Comparison of ENCODE assay signal across 12 cellular contexts in genomic region chr3:114900908-114901307, GRCh38.
DNase-seq lines count a peak whose midpoint lies in the region; ATAC-seq and TF ChIP-seq lines count a peak whose summit lies in the region.
"Had no signal": no experiment of that assay in that cellular context is flagged by ENCODE, and none has a peak within 500 bp of the region (broad histone marks: within the 10 kb centered on the region; RNA-seq: fewer than 3 reads in every experiment).

No MANE protein-coding gene starts in this region.

- peak overlapping the region; percentile 98 for H3K4me2 ChIP-seq in GM23248 (ENCODE audit: unreplicated experiment)
- peak overlapping the region; percentile 59 for H3K4me2 ChIP-seq in hepatocyte
- H3K4me2 ChIP-seq in skeletal muscle satellite cell (ENCODE audit: low read length): peak overlapping the region; percentile 76
- no peak overlapping the region for H3K4me2 ChIP-seq in MM.1S (ENCODE audit: low read depth, low read length)

- H3K36me3 Mint-ChIP-seq in activated CD4-positive, alpha-beta memory T cell treated with anti-CD3 and anti-CD28 coated beads for 36 hours: peaks cover 5% of the 10 kb centered on the region

- H3K9ac ChIP-seq in GM23248 (peak overlapping the region; percentile 74), skeletal muscle satellite cell (ENCODE audit: low read depth, low read length) (no peak overlapping the region), MM.1S (ENCODE audit: low read length) (no peak overlapping the region)

- no peak overlapping the region for H3K27ac Mint-ChIP-seq in activated CD4-positive, alpha-beta memory T cell treated with anti-CD3 and anti-CD28 coated beads for 36 hours
- H3K27ac Mint-ChIP-seq: activated naive CD8-positive, alpha-beta T cell treated with anti-CD3 and anti-CD28 coated beads, Interleukin-2, amount 10 ng/mL, durations not matched to agents 7 days and 5 days; stimulated activated memory B cell treated with anti-CD40 and anti-IgM and Interleukin-4, amounts not matched to agents 10 μg/mL and 1 μg/mL and 100 μg/mL, for 72 hours had no signal

- peak overlapping the region; percentile 84 for H3K4me3 ChIP-seq in GM23248
- peak overlapping the region; percentile 40 to 51 for H3K4me3 ChIP-seq in ascending aorta
- H3K4me3 ChIP-seq in hepatocyte: no peak overlapping the region
- H3K4me3 ChIP-seq in skeletal muscle satellite cell (ENCODE audit: low read length): peak overlapping the region; percentile 59
- no peak overlapping the region for H3K4me3 ChIP-seq in MM.1S (ENCODE audit: low read length)

- H4K20me1 ChIP-seq in GM23248 (ENCODE audit: insufficient read depth): no peaks in the 10 kb centered on the region
- no peaks in the 10 kb centered on the region for H4K20me1 ChIP-seq in hepatocyte (ENCODE audit: insufficient read depth, poor library complexity, severe bottlenecking)
- H4K20me1 ChIP-seq in MM.1S (ENCODE audit: insufficient read depth, low read length): no peaks in the 10 kb centered on the region

- in situ Hi-C loops in GM23248 (cut with MboI): no loop called here

- H2AFZ ChIP-seq in GM23248 (peak overlapping the region; percentile 90), hepatocyte (no peak overlapping the region), MM.1S (ENCODE audit: low read length) (no peak overlapping the region)

- H3F3A ChIP-seq in GM23248 (ENCODE audit: insufficient read depth): peaks cover 13% of the 10 kb centered on the region; the same call in 1 of the 2 replicates
- no peaks in the 10 kb centered on the region for H3F3A ChIP-seq in MM.1S (ENCODE audit: insufficient read depth, low read length)

- H3K9me3 ChIP-seq in GM23248 (ENCODE audit: low read depth): no peaks in the 10 kb centered on the region
- H3K9me3 ChIP-seq in ascending aorta: no peaks in the 10 kb centered on the region
- no peaks in the 10 kb centered on the region for H3K9me3 ChIP-seq in hepatocyte (ENCODE audit: low read depth)
- no peaks in the 10 kb centered on the region for H3K9me3 ChIP-seq in skeletal muscle satellite cell (replicated peaks; ENCODE audit: low read length)
- no peaks in the 10 kb centered on the region for H3K9me3 ChIP-seq in MM.1S (replicated peaks; ENCODE audit: insufficient read depth, low read length)

- TF ChIP-seq CTCF in ascending aorta (IDR thresholded peaks at IDR 0.05) (no peak), hepatocyte (IDR thresholded peaks at IDR 0.05; ENCODE audit: poor library complexity) (no peak), MM.1S (IDR thresholded peaks at IDR 0.05; ENCODE audit: low read length) (no peak), omental fat pad (IDR thresholded peaks at IDR 0.05) (no peak)

- no peaks in the 10 kb centered on the region for H3K36me3 ChIP-seq in GM23248 (ENCODE audit: low read depth)
- H3K36me3 ChIP-seq in ascending aorta: no peaks in the 10 kb centered on the region
- H3K36me3 ChIP-seq in hepatocyte (replicated peaks; ENCODE audit: insufficient read depth, low read depth): no peaks in the 10 kb centered on the region
- no peaks in the 10 kb centered on the region for H3K36me3 ChIP-seq in skeletal muscle satellite cell (ENCODE audit: insufficient read depth, low read length)
- H3K36me3 ChIP-seq in MM.1S (replicated peaks; ENCODE audit: insufficient read depth, low read length): no peaks in the 10 kb centered on the region

- H3K27me3 ChIP-seq in GM23248 (replicated peaks; ENCODE audit: insufficient read depth): no peaks in the 10 kb centered on the region
- H3K27me3 ChIP-seq in ascending aorta: no peaks in the 10 kb centered on the region
- no peaks in the 10 kb centered on the region for H3K27me3 ChIP-seq in hepatocyte
- H3K27me3 ChIP-seq in skeletal muscle satellite cell (ENCODE audit: control insufficient read depth, insufficient read depth, low read length): no peaks in the 10 kb centered on the region
- H3K27me3 ChIP-seq in MM.1S (replicated peaks; ENCODE audit: insufficient read depth, low read length): no peaks in the 10 kb centered on the region

- CTCF ChIA-PET in activated CD4-positive, alpha-beta memory T cell treated with anti-CD3 and anti-CD28 coated beads for 36 hours (lab: Charles Lee): no interaction called here

- WGBS in GM23248 (ENCODE audit: low coverage in 1 of 2, low lambda C conversion rate in 2 of 2, missing lambda C conversion rate in 2 of 2), 2 experiments: 57% methylated on average over 8 of the region's 8 CpGs
- WGBS in hepatocyte (ENCODE audit: low lambda C conversion rate, missing lambda C conversion rate): 82% methylated on average over 8 of the region's 8 CpGs

- H3K4me3 Mint-ChIP-seq in activated CD4-positive, alpha-beta memory T cell treated with anti-CD3 and anti-CD28 coated beads for 36 hours: no peak overlapping the region
- H3K4me3 Mint-ChIP-seq: activated naive CD8-positive, alpha-beta T cell treated with anti-CD3 and anti-CD28 coated beads, Interleukin-2, amount 10 ng/mL, durations not matched to agents 7 days and 5 days; stimulated activated memory B cell treated with anti-CD40 and anti-IgM and Interleukin-4, amounts not matched to agents 10 μg/mL and 1 μg/mL and 100 μg/mL, for 72 hours had no signal

- H3K27me3 Mint-ChIP-seq in activated CD4-positive, alpha-beta memory T cell treated with anti-CD3 and anti-CD28 coated beads for 36 hours: no peaks in the 10 kb centered on the region
- H3K27me3 Mint-ChIP-seq: activated naive CD8-positive, alpha-beta T cell treated with anti-CD3 and anti-CD28 coated beads, Interleukin-2, amount 10 ng/mL, durations not matched to agents 7 days and 5 days; stimulated activated memory B cell treated with anti-CD40 and anti-IgM and Interleukin-4, amounts not matched to agents 10 μg/mL and 1 μg/mL and 100 μg/mL, for 72 hours had no signal

- no peaks in the 10 kb centered on the region for H3K9me2 ChIP-seq in GM23248 (ENCODE audit: insufficient read depth)
- H3K9me2 ChIP-seq in hepatocyte (replicated peaks; ENCODE audit: insufficient read depth): no peaks in the 10 kb centered on the region
- no peaks in the 10 kb centered on the region for H3K9me2 ChIP-seq in MM.1S (replicated peaks; ENCODE audit: insufficient read depth, low read length)

- no peak for ATAC-seq in omental fat pad (ENCODE audit: low FRiP score)
- ATAC-seq: stimulated activated memory B cell treated with anti-CD40 and anti-IgM and Interleukin-4, amounts not matched to agents 10 μg/mL and 1 μg/mL and 100 μg/mL, for 72 hours had no signal

- H3K4me1 ChIP-seq in GM23248 (ENCODE audit: insufficient read depth): 0 out of 2 replicates have a peak, but pooled peaks cover 5% of the 10 kb centered on the region
- peaks cover 0 to 6% of the 10 kb centered on the region in 2 donors for H3K4me1 ChIP-seq in ascending aorta
- peaks cover 5% of the 10 kb centered on the region for H3K4me1 ChIP-seq in hepatocyte (ENCODE audit: insufficient read depth)
- no peaks in the 10 kb centered on the region for H3K4me1 ChIP-seq in skeletal muscle satellite cell (ENCODE audit: control insufficient read depth, insufficient read depth, low read length)
- H3K4me1 ChIP-seq in MM.1S (ENCODE audit: low read length): peaks cover 5% of the 10 kb centered on the region; the same call in 1 of the 2 replicates

- intact Hi-C loops in ascending aorta (cut with DNase I): no loop called here
- intact Hi-C loops in activated CD4-positive, alpha-beta memory T cell treated with anti-CD3 and anti-CD28 coated beads for 36 hours (cut with micrococcal nuclease): no loop called here

- H3K79me2 ChIP-seq in GM23248 (ENCODE audit: insufficient read depth): no peaks in the 10 kb centered on the region
- no peaks in the 10 kb centered on the region for H3K79me2 ChIP-seq in hepatocyte
- no peaks in the 10 kb centered on the region for H3K79me2 ChIP-seq in MM.1S (ENCODE audit: low read length)

- DNase-seq in GM23248: peak; percentile 45
- no peak for DNase-seq in ascending aorta (ENCODE audit: low spot score in 2 of 2)
- no peak for DNase-seq in hepatocyte (ENCODE audit: low spot score)
- no peak for DNase-seq in MM.1S
- no peak for DNase-seq in NCI-H128 (lab: John Stamatoyannopoulos, UW; ENCODE audit: unreplicated experiment)
- no peak for DNase-seq in omental fat pad (ENCODE audit: low spot score)
- DNase-seq in activated CD4-positive, alpha-beta memory T cell treated with anti-CD3 and anti-CD28 coated beads for 36 hours: no peak
- DNase-seq: activated CD4-positive, alpha-beta T cell treated with anti-CD3 and anti-CD28 coated beads for 48 hours; activated naive CD8-positive, alpha-beta T cell treated with anti-CD3 and anti-CD28 coated beads, Interleukin-2, amount 10 ng/mL, durations not matched to agents 7 days and 5 days had no signal

- no peaks in the 10 kb centered on the region for H3K9me3 Mint-ChIP-seq in activated CD4-positive, alpha-beta memory T cell treated with anti-CD3 and anti-CD28 coated beads for 36 hours
- H3K9me3 Mint-ChIP-seq: activated naive CD8-positive, alpha-beta T cell treated with anti-CD3 and anti-CD28 coated beads, Interleukin-2, amount 10 ng/mL, durations not matched to agents 7 days and 5 days; stimulated activated memory B cell treated with anti-CD40 and anti-IgM and Interleukin-4, amounts not matched to agents 10 μg/mL and 1 μg/mL and 100 μg/mL, for 72 hours had no signal

- POLR2A ChIA-PET in activated CD4-positive, alpha-beta memory T cell treated with anti-CD3 and anti-CD28 coated beads for 36 hours (lab: Charles Lee): no interaction called here

- H3K27ac ChIP-seq in GM23248 (peak overlapping the region; percentile 83), ascending aorta (peak overlapping the region; percentile 3 to 31), hepatocyte (peak overlapping the region; percentile 36), MM.1S (ENCODE audit: low read length) (no peak overlapping the region)
- H3K27ac ChIP-seq: epithelial cell of prostate had no signal

- peaks cover 5% of the 10 kb centered on the region for H3K4me1 Mint-ChIP-seq in activated CD4-positive, alpha-beta memory T cell treated with anti-CD3 and anti-CD28 coated beads for 36 hours (ENCODE audit: low read depth)

Comparison
In these comparisons a context has a peak if more than half of its experiments do, and no peak if none do; other contexts are left out.
1. H3K4me3 ChIP-seq: peak in GM23248 (single experiment), ascending aorta (2 of 2) and skeletal muscle satellite cell (single experiment); none in hepatocyte (single experiment) and MM.1S (single experiment).